1 cellular context compared by ENCODE assay signal in genomic region chr14:97218336-97218712, GRCh38.
TF ChIP-seq lines count a peak whose summit lies in the region.

No MANE protein-coding gene starts in this region.

TF ChIP-seq in GM23338, 12 proteins besides CTCF, POLR2A, EP300 and RAD21 (continued from another document):
- TF ChIP-seq EZH2 (IDR thresholded peaks at IDR 0.05; ENCODE audit: low read depth, unreplicated experiment) (no peak), ZNF114 (CRISPR knock-in tag; IDR thresholded peaks at IDR 0.05) (no peak), REST (IDR thresholded peaks at IDR 0.05; ENCODE audit: unreplicated experiment) (no peak), ZNF331 (CRISPR knock-in tag; IDR thresholded peaks at IDR 0.05; ENCODE audit: low read depth) (no peak), CREB1 (CRISPR knock-in tag; IDR thresholded peaks at IDR 0.05; ENCODE audit: low read depth) (no peak), NANOG (IDR thresholded peaks at IDR 0.05; ENCODE audit: borderline replicate concordance) (no peak)
